14 cellular contexts compared by ENCODE assay signal in the genomic region with DNA sequence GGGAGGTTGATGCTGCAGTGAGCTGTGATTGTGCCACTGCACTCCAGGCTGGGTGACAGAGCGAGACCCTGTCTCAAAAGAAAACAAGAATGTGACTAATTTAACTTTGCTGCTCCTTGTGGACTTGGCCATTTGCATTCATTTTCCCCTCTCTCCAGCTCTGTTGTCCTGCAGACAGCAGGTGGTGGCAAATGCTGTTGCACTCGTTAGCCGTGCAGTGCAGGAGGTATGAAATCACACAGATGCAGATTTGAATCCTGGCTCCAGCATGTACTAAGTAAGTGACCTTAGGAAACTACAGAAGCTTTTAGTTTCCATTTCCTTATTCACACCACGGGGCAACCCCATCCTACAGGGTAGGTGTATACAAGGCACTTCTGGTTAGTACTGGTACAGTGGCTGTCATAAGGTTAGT. TPM values are rescaled to one million over a fixed set of nuclear protein-coding genes. Genes with fewer than 3 reads are reported as not detected.
DNase-seq lines count a peak whose midpoint lies in the region; ATAC-seq and TF ChIP-seq lines count a peak whose summit lies in the region.
"Had no signal": no experiment of that assay in that cellular context is flagged by ENCODE, and none has a peak within 500 bp of the region (broad histone marks: within the 10 kb centered on the region; RNA-seq: fewer than 3 reads in every experiment).

No MANE protein-coding gene starts in this region.

- H3K27me3 Mint-ChIP-seq in activated naive CD4-positive, alpha-beta T cell treated with anti-CD3 and anti-CD28 coated beads, Interleukin-2, amount 10 ng/mL, durations not matched to agents 7 days and 5 days, result peaks cover 13% of the 10 kb centered on the region
- H3K27me3 Mint-ChIP-seq in activated naive CD4-positive, alpha-beta T cell treated with anti-CD3 and anti-CD28 coated beads for 36 hours (ENCODE audit: low read depth), result no peaks in the 10 kb centered on the region

- intact Hi-C loops in vagina (cut with DNase I), result no loop called here
- intact Hi-C loops in activated naive CD4-positive, alpha-beta T cell treated with anti-CD3 and anti-CD28 coated beads for 36 hours (cut with micrococcal nuclease), result loop anchor here (5.0 kb wide), 1 partner anchor 532 kb away; no protein-coding TSS in a partner anchor

- H3K4me3 ChIP-seq in GM06990 (replicated peaks; ENCODE audit: low read depth, low read length) (no peak overlapping the region), vagina (no peak overlapping the region)
- H3K4me3 ChIP-seq: lung, upper lobe of right lung had no signal

- H3K4me1 Mint-ChIP-seq in activated naive CD4-positive, alpha-beta T cell treated with anti-CD3 and anti-CD28 coated beads, Interleukin-2, amount 10 ng/mL, durations not matched to agents 7 days and 5 days, result no peaks in the 10 kb centered on the region
- no peaks in the 10 kb centered on the region for H3K4me1 Mint-ChIP-seq in activated naive CD4-positive, alpha-beta T cell treated with anti-CD3 and anti-CD28 coated beads for 36 hours (ENCODE audit: low read depth)

- H3K27me3 ChIP-seq in GM06990 (replicated peaks; ENCODE audit: control insufficient read depth, insufficient read depth, low read length) (no peaks in the 10 kb centered on the region), vagina (no peaks in the 10 kb centered on the region)
- H3K27me3 ChIP-seq: upper lobe of right lung had no signal

- CTCF ChIA-PET in activated naive CD4-positive, alpha-beta T cell treated with anti-CD3 and anti-CD28 coated beads, Interleukin-2, amount 10 ng/mL, durations not matched to agents 7 days and 5 days (lab: Charles Lee), result interaction anchor here (0.7 to 1.2 kb wide), 2 partner anchors 9 to 439 kb away, joined by 3 to 4 read pairs; no protein-coding TSS in a partner anchor
- CTCF ChIA-PET in activated naive CD4-positive, alpha-beta T cell treated with anti-CD3 and anti-CD28 coated beads for 36 hours (lab: Charles Lee), result no interaction called here

- no peak overlapping the region for H3K27ac ChIP-seq in vagina
- H3K27ac ChIP-seq: upper lobe of right lung had no signal

- H3K36me3 Mint-ChIP-seq in activated naive CD4-positive, alpha-beta T cell treated with anti-CD3 and anti-CD28 coated beads, Interleukin-2, amount 10 ng/mL, durations not matched to agents 7 days and 5 days, result no peaks in the 10 kb centered on the region
- H3K36me3 Mint-ChIP-seq in activated naive CD4-positive, alpha-beta T cell treated with anti-CD3 and anti-CD28 coated beads for 36 hours (ENCODE audit: low read depth), result no peaks in the 10 kb centered on the region
- H3K36me3 Mint-ChIP-seq: activated naive CD4-positive, alpha-beta T cell treated with anti-CD3 and anti-CD28 coated beads, Interleukin-2, amount 50 U/mL, for 72 hours; CD14-positive monocyte had no signal

- H3K36me3 ChIP-seq in GM06990 (ENCODE audit: control insufficient read depth, insufficient read depth, low read length) (no peaks in the 10 kb centered on the region), vagina (no peaks in the 10 kb centered on the region)
- H3K36me3 ChIP-seq: upper lobe of right lung had no signal

- DNase-seq in GM06990 (ENCODE audit: extremely low read depth, insufficient read length) (peak; percentile 26), SHP77 treated with DMSO at 0.1 percent for 48 hours (lab: John Stamatoyannopoulos, UW) (peak; percentile 46), LoVo (ENCODE audit: low spot score) (no peak), vagina (ENCODE audit: extremely low spot score in 2 of 2) (no peak)
- no peak for DNase-seq in activated naive CD4-positive, alpha-beta T cell treated with anti-CD3 and anti-CD28 coated beads, Interleukin-2, amount 10 ng/mL, durations not matched to agents 7 days and 5 days
- no peak for DNase-seq in activated naive CD4-positive, alpha-beta T cell treated with anti-CD3 and anti-CD28 coated beads for 36 hours
- DNase-seq: NCI-H1048, upper lobe of right lung had no signal

- no peak overlapping the region for H3K4me3 Mint-ChIP-seq in activated naive CD4-positive, alpha-beta T cell treated with anti-CD3 and anti-CD28 coated beads, Interleukin-2, amount 10 ng/mL, durations not matched to agents 7 days and 5 days
- H3K4me3 Mint-ChIP-seq in activated naive CD4-positive, alpha-beta T cell treated with anti-CD3 and anti-CD28 coated beads for 36 hours, result no peak overlapping the region
- H3K4me3 Mint-ChIP-seq: CD14-positive monocyte had no signal

- no peaks in the 10 kb centered on the region for H3K9me3 Mint-ChIP-seq in activated naive CD4-positive, alpha-beta T cell treated with anti-CD3 and anti-CD28 coated beads, Interleukin-2, amount 10 ng/mL, durations not matched to agents 7 days and 5 days
- no peaks in the 10 kb centered on the region for H3K9me3 Mint-ChIP-seq in activated naive CD4-positive, alpha-beta T cell treated with anti-CD3 and anti-CD28 coated beads for 36 hours
- H3K9me3 Mint-ChIP-seq: activated naive CD4-positive, alpha-beta T cell treated with anti-CD3 and anti-CD28 coated beads, Interleukin-2, amount 50 U/mL, for 72 hours; CD14-positive monocyte had no signal

- H3K9me3 ChIP-seq in vagina, result no peaks in the 10 kb centered on the region
- H3K9me3 ChIP-seq: upper lobe of right lung had no signal

- ATAC-seq in GM19397 (IDR thresholded peaks at IDR 0.05; ENCODE audit: unreplicated experiment) (peak; percentile 71), HG03045 (IDR thresholded peaks at IDR 0.05; ENCODE audit: unreplicated experiment) (peak; percentile 81)
- ATAC-seq: esophagus mucosa, upper lobe of right lung had no signal

- H3K4me1 ChIP-seq in vagina, result no peaks in the 10 kb centered on the region
- H3K4me1 ChIP-seq: upper lobe of right lung had no signal

- no peak for TF ChIP-seq POLR2A in vagina (IDR thresholded peaks at IDR 0.05)

- H3K27ac Mint-ChIP-seq in activated naive CD4-positive, alpha-beta T cell treated with anti-CD3 and anti-CD28 coated beads, Interleukin-2, amount 10 ng/mL, durations not matched to agents 7 days and 5 days, result no peak overlapping the region
- no peak overlapping the region for H3K27ac Mint-ChIP-seq in activated naive CD4-positive, alpha-beta T cell treated with anti-CD3 and anti-CD28 coated beads for 36 hours
- H3K27ac Mint-ChIP-seq: activated naive CD4-positive, alpha-beta T cell treated with anti-CD3 and anti-CD28 coated beads, Interleukin-2, amount 50 U/mL, for 72 hours; CD14-positive monocyte had no signal

- TF ChIP-seq CTCF in GM06990 (IDR thresholded peaks at IDR 0.05; ENCODE audit: insufficient read depth, low read length, poor library complexity, severe bottlenecking) (no peak), vagina (IDR thresholded peaks at IDR 0.05) (no peak)

RNA-seq across cellular contexts. Expression of a gene that starts 9.6 kb away (rescaled TPM):
- total RNA-seq in vagina, result 2.0 TPM
- total RNA-seq in activated naive CD4-positive, alpha-beta T cell treated with anti-CD3 and anti-CD28 coated beads for 36 hours, result 1 to 10 TPM; 2.0 to 2.6 TPM

Comparison
In these comparisons a context has a peak if more than half of its experiments do, and no peak if none do; other contexts are left out.
1. DNase-seq: peak in GM06990 (single experiment) and SHP77 treated with DMSO at 0.1 percent for 48 hours (single experiment); none in activated naive CD4-positive, alpha-beta T cell treated with anti-CD3 and anti-CD28 coated beads, Interleukin-2, amount 10 ng/mL, durations not matched to agents 7 days and 5 days (single experiment), LoVo (single experiment), vagina (0 of 2) and activated naive CD4-positive, alpha-beta T cell treated with anti-CD3 and anti-CD28 coated beads for 36 hours (single experiment).